7 cellular contexts compared by ENCODE assay signal in genomic region chr11:82899957-82900276, GRCh38. TPM values are rescaled to one million over a fixed set of nuclear protein-coding genes. Genes with fewer than 3 reads are reported as not detected.
DNase-seq lines count a peak whose midpoint lies in the region; ATAC-seq and TF ChIP-seq lines count a peak whose summit lies in the region.

No MANE protein-coding gene starts in this region.

- 0% methylated on average over 11 of the region's 11 CpGs for WGBS in esophagus muscularis mucosa
- WGBS in psoas muscle, 3 donors: 0 to 1% (median 1%) methylated on average over 11 of the region's 11 CpGs

- no peaks in the 10 kb centered on the region for H3K27me3 ChIP-seq in PC-3 (ENCODE audit: low read length)
- no peaks in the 10 kb centered on the region for H3K27me3 ChIP-seq in esophagus muscularis mucosa
- H3K27me3 ChIP-seq in psoas muscle (ENCODE audit: insufficient read depth in 3 of 3, low read length in 2 of 3): no peaks in the 10 kb centered on the region

- H3K9me2 ChIP-seq in PC-3 (replicated peaks; ENCODE audit: low read length): no peaks in the 10 kb centered on the region

- H3F3A ChIP-seq in PC-3 (ENCODE audit: low read length, unreplicated experiment): no peaks in the 10 kb centered on the region

- H3K9ac ChIP-seq in PC-3 (ENCODE audit: low read length): peak overlapping the region; percentile 76

- POLR2A ChIA-PET in PC-3 (lab: Charles Lee; ENCODE audit: unreplicated experiment): interaction anchor here (0.5 to 2.1 kb wide), 8 partner anchors 31 to 386 kb away, joined by 3 to 18 read pairs (median 4); partner anchors contain the start of genes CCDC90B and PCF11

- peak overlapping the region; percentile 93 for H3K4me2 ChIP-seq in PC-3 (ENCODE audit: low read length)

- no peak for TF ChIP-seq POLR2A in esophagus muscularis mucosa (IDR thresholded peaks at IDR 0.05; ENCODE audit: low read depth)

- intact Hi-C loops in PC-3 (cut with micrococcal nuclease): loop anchor here (1.0 to 2.0 kb wide), 7 partner anchors 33 to 387 kb away; partner anchors contain the start of genes ANKRD42, CCDC90B and PCF11
- intact Hi-C loops in esophagus muscularis mucosa (cut with DNase I): loop anchor here (2.0 to 5.0 kb wide), 5 partner anchors 33 to 387 kb away; partner anchors contain the start of genes ANKRD42, CCDC90B and RAB30
- intact Hi-C loops in psoas muscle (cut with DNase I): loop anchor here (2.0 to 10.0 kb wide), 6 partner anchors 33 to 385 kb away; partner anchors contain the start of genes RAB30 (in 2 of the 2), ANKRD42 (in 1 of the 2), CCDC90B (in 1 of the 2) and PCF11 (in 1 of the 2)

- H3K9me3 ChIP-seq in PC-3 (ENCODE audit: low read length): no peaks in the 10 kb centered on the region
- no peaks in the 10 kb centered on the region for H3K9me3 ChIP-seq in esophagus muscularis mucosa
- H3K9me3 ChIP-seq in psoas muscle: no peaks in the 10 kb centered on the region

- H3K4me3 ChIP-seq in PC-3 (ENCODE audit: low read length) (peak overlapping the region; percentile 83), esophagus muscularis mucosa (peak overlapping the region; percentile 68 to 83 (median 74)), psoas muscle (peak overlapping the region; percentile 84)

- H4K20me1 ChIP-seq in PC-3 (ENCODE audit: low read length): no peaks in the 10 kb centered on the region

- CTCF ChIA-PET in PC-3 (lab: Charles Lee): interaction anchor here (2.3 kb wide), 1 partner anchor 32 kb away, joined by 20 read pairs; no protein-coding TSS in a partner anchor

- TSS peak; percentile 63 for BruUV-seq in PC-3 (replicated peaks; lab: Mats Ljungman, UMichigan)

- H3K4me1 ChIP-seq in PC-3 (ENCODE audit: insufficient read depth, low read length) (peaks cover 21% of the 10 kb centered on the region), esophagus muscularis mucosa (peaks cover 9 to 42% (median 32%) of the 10 kb centered on the region in 4 donors), psoas muscle (peaks cover 13% of the 10 kb centered on the region)

- H3K27ac ChIP-seq in PC-3 (ENCODE audit: low read length): no peak overlapping the region
- H3K27ac ChIP-seq in esophagus muscularis mucosa (replicated peaks in 1 of 4): peak overlapping the region; percentile 92 to 96 (median 94)
- peak overlapping the region; percentile 88 for H3K27ac ChIP-seq in psoas muscle

- DNase-seq in PC-3 (no peak), esophagus muscularis mucosa (ENCODE audit: extremely low spot score) (no peak), psoas muscle (no peak), KG1 (lab: John Stamatoyannopoulos, UW) (no peak), COR-L47 (lab: John Stamatoyannopoulos, UW) (no peak)
- no peak for DNase-seq in stimulated activated CD8-positive, alpha-beta memory T cell treated with anti-CD3 and anti-CD28 coated beads, Interleukin-4, amount 100 ng/mL, for 48 hours

- ATAC-seq in GM19452 (IDR thresholded peaks at IDR 0.05; ENCODE audit: unreplicated experiment) (peak; percentile 3), PC-3 (peak; percentile 1), psoas muscle (no peak)

- peak overlapping the region; percentile 90 for H2AFZ ChIP-seq in PC-3 (ENCODE audit: low read length)

- peaks cover 62% of the 10 kb centered on the region for H3K79me2 ChIP-seq in PC-3 (ENCODE audit: low read length)

- no peak for TF ChIP-seq EP300 in esophagus muscularis mucosa (IDR thresholded peaks at IDR 0.05)

- TF ChIP-seq CTCF in PC-3 (conservative IDR thresholded peaks at IDR 0.05; ENCODE audit: low read depth, low read length) (no peak), esophagus muscularis mucosa (IDR thresholded peaks at IDR 0.05) (no peak), psoas muscle (IDR thresholded peaks at IDR 0.05) (no peak)

- H3K36me3 ChIP-seq in PC-3 (ENCODE audit: low read depth, low read length) (no peaks in the 10 kb centered on the region), esophagus muscularis mucosa (no peaks in the 10 kb centered on the region), psoas muscle (ENCODE audit: insufficient read depth in 1 of 2, low read depth in 1 of 2) (no peaks in the 10 kb centered on the region)

RNA-seq across cellular contexts. Expression of gene PRCP, which starts 0.3 kb away (rescaled TPM):
- total RNA-seq in PC-3 (2014; rRNA removed) (36.6 and 51.5 TPM in 2 replicates), esophagus muscularis mucosa (10 to 100 TPM; 29.1 to 46.2 (median 35.0) TPM), psoas muscle (10 to 100 TPM; 11.5 to 23.5 (median 15.2) TPM)
- 10 to 100 TPM; 11.8 to 12.8 (median 12.1) TPM for polyA plus RNA-seq in psoas muscle

RNA-seq across cellular contexts. Expression of gene DDIAS, which starts 1.6 kb away (rescaled TPM):
- total RNA-seq in PC-3 (2014; rRNA removed): 24.9 and 25.4 TPM in 2 replicates
- 1 to 10 TPM in 1 of 4 donors, under 1 TPM in 2, not detected in 1; 0.17 to 1.6 (median 0.52) TPM for total RNA-seq in esophagus muscularis mucosa
- 1 to 10 TPM in 2 of 4 donors, under 1 TPM in 2; 0.21 to 2.1 (median 1.1) TPM for total RNA-seq in psoas muscle
- 1 to 10 TPM in 2 of 3 donors, under 1 TPM in 1; 0.94 to 6.6 (median 3.1) TPM for polyA plus RNA-seq in psoas muscle

Comparison
In these comparisons a context has a peak if more than half of its experiments do, and no peak if none do; other contexts are left out.
1. ATAC-seq: peak in GM19452 (single experiment) and PC-3 (single experiment); none in psoas muscle (0 of 4).
2. Peak in every context shown above with its lines, with median percentiles within 50 percentile points of each other: H3K4me3 ChIP-seq.